Comparison of ENCODE assay signal across 15 cellular contexts in genomic region chr7:107194051-107194450, GRCh38. TPM values are rescaled to one million over a fixed set of nuclear protein-coding genes. Genes with fewer than 3 reads are reported as not detected.
DNase-seq lines count a peak whose midpoint lies in the region; ATAC-seq and TF ChIP-seq lines count a peak whose summit lies in the region.
"Had no signal": no experiment of that assay in that cellular context is flagged by ENCODE, and none has a peak within 500 bp of the region (broad histone marks: within the 10 kb centered on the region; RNA-seq: fewer than 3 reads in every experiment).

No MANE protein-coding gene starts in this region.

- no peaks in the 10 kb centered on the region for H3K4me1 ChIP-seq in GM23248 (ENCODE audit: insufficient read depth)
- H3K4me1 ChIP-seq: transverse colon had no signal

- peaks cover 17% of the 10 kb centered on the region; the same call in 1 of the 2 replicates for H3F3A ChIP-seq in GM23248 (ENCODE audit: insufficient read depth)

- H3K9me3 ChIP-seq in AG04450 (ENCODE audit: control insufficient read depth, insufficient read depth, low read length) (no peaks in the 10 kb centered on the region), GM23248 (ENCODE audit: low read depth) (no peaks in the 10 kb centered on the region)
- H3K9me3 ChIP-seq: gastroesophageal sphincter, transverse colon had no signal

- H3K9me2 ChIP-seq in GM23248 (ENCODE audit: insufficient read depth): no peaks in the 10 kb centered on the region

- no peaks in the 10 kb centered on the region for H4K20me1 ChIP-seq in GM23248 (ENCODE audit: insufficient read depth)

- CTCF ChIA-PET in AG04450 (lab: Charles Lee): interaction anchor here (0.9 to 2.2 kb wide), 5 partner anchors 14 to 681 kb away, joined by 3 to 7 read pairs (median 5); no protein-coding TSS in a partner anchor

- ATAC-seq in SK-N-SH treated with all-trans-retinoic acid at 6 μM for 48 hours (peak; percentile 56), GM19397 (IDR thresholded peaks at IDR 0.05; ENCODE audit: unreplicated experiment) (no peak)
- ATAC-seq: activated CD4-positive, CD25-positive, alpha-beta regulatory T cell treated with anti-CD3 and anti-CD28 coated beads, Interleukin-2, amount 50 U/mL, for 24 hours; activated naive CD4-positive, alpha-beta T cell treated with anti-CD3 and anti-CD28 coated beads, Interleukin-2, amount 50 U/mL, for 72 hours; gastroesophageal sphincter had no signal

- H3K79me2 ChIP-seq in GM23248 (ENCODE audit: insufficient read depth): no peaks in the 10 kb centered on the region

- H3K9ac ChIP-seq in GM23248: no peak overlapping the region

- H3K4me3 ChIP-seq in AG04450 (ENCODE audit: low read depth, low read length) (no peak overlapping the region), GM23248 (no peak overlapping the region), fibroblast of mammary gland (ENCODE audit: control insufficient read depth, low read depth, low read length) (no peak overlapping the region)
- H3K4me3 ChIP-seq: gastroesophageal sphincter, transverse colon had no signal

- no peak for DNase-seq in AG04450 (ENCODE audit: low read depth, low spot score)
- peak; percentile 10 for DNase-seq in GM23248
- DNase-seq in fibroblast of mammary gland (ENCODE audit: low read depth): no peak
- DNase-seq in NCI-H128 (lab: John Stamatoyannopoulos, UW; ENCODE audit: unreplicated experiment): no peak
- DNase-seq in T-helper 2 cell: no peak
- DNase-seq in dermis blood vessel endothelial cell: no peak
- DNase-seq: activated CD8-positive, alpha-beta memory T cell treated with anti-CD3 and anti-CD28 coated beads, Interleukin-2, amount 50 U/mL, for 4 hours; NCI-H1092; NCI-H82; transverse colon had no signal

- H3K36me3 ChIP-seq in GM23248 (ENCODE audit: low read depth): peaks cover 50% of the 10 kb centered on the region

- in situ Hi-C loops in GM23248 (cut with MboI): no loop called here

- 94% methylated on average over 1 of the region's 1 CpG for WGBS in GM23248 (ENCODE audit: low coverage in 1 of 2, low lambda C conversion rate in 2 of 2, missing lambda C conversion rate in 2 of 2), 2 experiments

- peak; percentile 23 for TF ChIP-seq CTCF in AG04450 (IDR thresholded peaks at IDR 0.05; ENCODE audit: low read depth, low read length)
- TF ChIP-seq CTCF in fibroblast of mammary gland (conservative IDR thresholded peaks at IDR 0.05; ENCODE audit: control insufficient read depth, insufficient read depth, low read depth, low read length): peak; percentile 15

- H3K4me2 ChIP-seq in GM23248 (ENCODE audit: unreplicated experiment): no peak overlapping the region

- H3K27ac ChIP-seq in AG04450 (ENCODE audit: low read depth, low read length): no peak overlapping the region
- H3K27ac ChIP-seq in GM23248: no peak overlapping the region
- H3K27ac ChIP-seq: gastroesophageal sphincter, transverse colon had no signal

- no peaks in the 10 kb centered on the region for H3K27me3 ChIP-seq in AG04450 (ENCODE audit: control insufficient read depth, insufficient read depth, low read length)
- no peaks in the 10 kb centered on the region for H3K27me3 ChIP-seq in GM23248 (replicated peaks; ENCODE audit: insufficient read depth)
- H3K27me3 ChIP-seq: gastroesophageal sphincter, transverse colon had no signal

- POLR2A ChIA-PET in AG04450 (lab: Yijun Ruan, JAX): no interaction called here

- H2AFZ ChIP-seq in GM23248: no peak overlapping the region

TF ChIP-seq in SK-N-SH treated with all-trans-retinoic acid at 6 μM for 48 hours, 23 proteins besides CTCF, POLR2A, EP300 and RAD21 (continues in another document):
- no peak for TF ChIP-seq ZFP30 (CRISPR knock-in tag; IDR thresholded peaks at IDR 0.05)
- no peak for TF ChIP-seq TSHZ2 (CRISPR knock-in tag; IDR thresholded peaks at IDR 0.05)
- TF ChIP-seq BACH2 (CRISPR knock-in tag; IDR thresholded peaks at IDR 0.05; ENCODE audit: borderline replicate concordance): no peak
- TF ChIP-seq CSRNP3 (CRISPR knock-in tag; IDR thresholded peaks at IDR 0.05): no peak
- no peak for TF ChIP-seq TCF4 (CRISPR knock-in tag; IDR thresholded peaks at IDR 0.05; ENCODE audit: borderline replicate concordance)
- TF ChIP-seq OSR1 (CRISPR knock-in tag; IDR thresholded peaks at IDR 0.05): no peak
- TF ChIP-seq CSDC2 (CRISPR knock-in tag; IDR thresholded peaks at IDR 0.05): no peak
- no peak for TF ChIP-seq ZNF70 (CRISPR knock-in tag; IDR thresholded peaks at IDR 0.05)
- TF ChIP-seq ESRRG (CRISPR knock-in tag; IDR thresholded peaks at IDR 0.05): no peak
- TF ChIP-seq ZC3H10 (CRISPR knock-in tag; IDR thresholded peaks at IDR 0.05): no peak
- TF ChIP-seq ISL1 (CRISPR knock-in tag; IDR thresholded peaks at IDR 0.05): no peak
- TF ChIP-seq CREB5 (CRISPR knock-in tag; IDR thresholded peaks at IDR 0.05; ENCODE audit: low read depth): no peak
- TF ChIP-seq GLIS3 (CRISPR knock-in tag; IDR thresholded peaks at IDR 0.05): no peak
- no peak for TF ChIP-seq ZNF565 (CRISPR knock-in tag; conservative IDR thresholded peaks at IDR 0.05; ENCODE audit: low read depth)
- TF ChIP-seq PPARA (CRISPR knock-in tag; IDR thresholded peaks at IDR 0.05; ENCODE audit: borderline replicate concordance): no peak
- no peak for TF ChIP-seq PATZ1 (CRISPR knock-in tag; IDR thresholded peaks at IDR 0.05; ENCODE audit: borderline replicate concordance)
- TF ChIP-seq RARB (CRISPR knock-in tag; IDR thresholded peaks at IDR 0.05): no peak
- TF ChIP-seq ZFP3 (CRISPR knock-in tag; IDR thresholded peaks at IDR 0.05): no peak
- TF ChIP-seq SNAI2 (CRISPR knock-in tag; IDR thresholded peaks at IDR 0.05): no peak

RNA-seq across cellular contexts. Expression of gene HBP1, which starts 25.2 kb away (rescaled TPM):
- polyA plus RNA-seq in AG04450 (2011; rRNA removed) (72.7 and 85.2 TPM in 2 replicates), GM23248 (2016; fragmentation: Nextera tagmentation; extraction: Ambion mirVana) (75.6 and 77.3 TPM in 2 replicates)
- polyA minus RNA-seq in AG04450 (2011; rRNA and poly(A)+ RNA removed): 64.8 and 86.9 TPM in 2 replicates
- 87.5 and 102 TPM in 2 replicates for total RNA-seq in GM23248 (2014; rRNA removed; shearing (Covaris generic))
- total RNA-seq in dermis blood vessel endothelial cell: 168 and 207 TPM in 2 replicates
